In genomic region chr1:218351617-218352438, GRCh38 we compare ENCODE assay signal across 8 cellular contexts. TPM values are rescaled to one million over a fixed set of nuclear protein-coding genes. Genes with fewer than 3 reads are reported as not detected.
A peak's percentile ranks its signal among the peaks of the same experiment; 100 is the strongest.
DNase-seq lines count a peak whose midpoint lies in the region; ATAC-seq and TF ChIP-seq lines count a peak whose summit lies in the region.

No MANE protein-coding gene starts in this region.

- H3K4me1 ChIP-seq in Peyer's patch (peaks cover 0 to 5% (median 0%) of the 10 kb centered on the region in 4 donors), SJCRH30 (peaks cover 28% of the 10 kb centered on the region)

- no peak for TF ChIP-seq POLR2A in Peyer's patch (IDR thresholded peaks at IDR 0.05)

- ATAC-seq in HG02973 (IDR thresholded peaks at IDR 0.05; ENCODE audit: unreplicated experiment): peak; percentile 77

- H3K36me3 ChIP-seq in Peyer's patch (no peaks in the 10 kb centered on the region), SJCRH30 (peaks cover 5% of the 10 kb centered on the region)

- DNase-seq in activated CD8-positive, alpha-beta memory T cell treated with anti-CD3 and anti-CD28 coated beads for 24 hours: peak; percentile 74
- no peak for DNase-seq in activated CD8-positive, alpha-beta memory T cell treated with anti-CD3 and anti-CD28 coated beads, Interleukin-2, amount 50 U/mL, for 48 hours
- peak in 2 of 3 donors; percentile 31 to 50 for DNase-seq in Peyer's patch
- peak in 9 of 61 donors; percentile 4 to 29 (median 10) for DNase-seq in caudate nucleus (lab: John Stamatoyannopoulos, UW)
- DNase-seq in myocyte (ENCODE audit: low read depth): peak; percentile 56
- DNase-seq in NCI-H2196 treated with DMSO at 0.1 percent for 48 hours (lab: John Stamatoyannopoulos, UW; ENCODE audit: unreplicated experiment): no peak
- DNase-seq in SJCRH30: no peak

- H3K27me3 ChIP-seq in Peyer's patch (no peaks in the 10 kb centered on the region), SJCRH30 (no peaks in the 10 kb centered on the region)

- no peaks in the 10 kb centered on the region for H3K9me3 ChIP-seq in Peyer's patch
- no peaks in the 10 kb centered on the region for H3K9me3 ChIP-seq in SJCRH30 (replicated peaks)

- TF ChIP-seq CTCF in Peyer's patch (IDR thresholded peaks at IDR 0.05): peak in 4 of 6 experiments; percentile 3 to 29 (median 15)

- H3K27ac ChIP-seq in Peyer's patch (peak overlapping the region in 3 of 4 donors; percentile 50 to 55 (median 54)), caudate nucleus (ENCODE audit: low read depth, low read length) (peak overlapping the region; percentile 3), SJCRH30 (no peak overlapping the region)

- H3K4me3 ChIP-seq in Peyer's patch (peak overlapping the region in 3 of 4 donors; percentile 12 to 22 (median 16)), SJCRH30 (no peak overlapping the region)

RNA-seq across cellular contexts. Expression of gene TGFB2, which starts 6.7 kb away (rescaled TPM):
- total RNA-seq in Peyer's patch (1 to 10 TPM in 1 of 4 donors, under 1 TPM in 2, not detected in 1; 0.28 to 1.7 (median 0.54) TPM), myocyte (18.4 and 20.8 TPM in 2 replicates)
- 51.5 TPM for polyA plus RNA-seq in myocyte (2012)
- total RNA-seq in SJCRH30 (2014; rRNA removed; shearing (Covaris generic)): 22.1 and 24.4 TPM in 2 replicates

Comparison
In these comparisons a context has a peak if more than half of its experiments do, and no peak if none do; other contexts are left out.
1. DNase-seq: peak in activated CD8-positive, alpha-beta memory T cell treated with anti-CD3 and anti-CD28 coated beads for 24 hours (single experiment), Peyer's patch (2 of 3) and myocyte (single experiment); none in activated CD8-positive, alpha-beta memory T cell treated with anti-CD3 and anti-CD28 coated beads, Interleukin-2, amount 50 U/mL, for 48 hours (single experiment), NCI-H2196 treated with DMSO at 0.1 percent for 48 hours (single experiment) and SJCRH30 (0 of 2).